Comparison of ENCODE assay signal across 8 cellular contexts in the genomic region with DNA sequence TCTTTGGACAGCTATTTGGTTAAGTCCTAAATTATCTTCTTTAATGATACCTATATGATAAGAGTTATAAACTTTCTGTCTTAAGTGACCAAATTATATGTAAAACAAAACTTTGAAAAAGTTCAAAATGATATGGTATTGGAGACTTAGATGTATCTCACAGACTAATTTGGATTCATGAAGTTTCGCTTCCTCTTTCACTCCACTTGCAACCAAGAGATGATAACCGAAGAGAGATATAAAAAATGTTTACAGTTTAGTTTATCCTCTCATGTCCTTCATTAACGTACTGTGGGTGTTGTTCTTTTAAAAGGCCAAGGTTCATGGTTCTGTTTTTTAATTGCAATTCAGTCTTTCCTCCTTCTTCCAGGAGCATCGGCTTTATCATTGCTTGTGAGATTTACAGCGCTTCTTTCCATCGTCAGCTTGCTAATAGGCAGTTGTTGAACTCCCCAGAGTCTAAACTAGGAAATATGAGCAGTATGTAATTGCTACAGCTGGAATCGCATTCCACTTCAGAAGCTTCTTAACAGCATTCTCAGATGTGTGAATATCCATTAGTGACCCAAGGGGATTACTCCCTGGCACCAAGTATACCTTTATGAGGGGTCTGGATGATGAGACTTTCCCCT.
DNase-seq lines count a peak whose midpoint lies in the region; ATAC-seq, FAIRE-seq and TF ChIP-seq lines count a peak whose summit lies in the region.

No MANE protein-coding gene starts in this region.

- intact Hi-C loops in dendritic cell treated with granulocyte-macrophage colony-stimulating factor and Interleukin-4, amounts not matched to agents 40 ng/mL and 50 ng/mL, for 4 days (cut with micrococcal nuclease) = loop anchor here (5.0 kb wide), 1 partner anchor 33 kb away; no protein-coding TSS in a partner anchor
- intact Hi-C loops in transverse colon (cut with DNase I; ENCODE audit: low total_unique reads) = no loop called here
- intact Hi-C loops in kidney (cut with DNase I) = no loop called here

- H3K36me3 Mint-ChIP-seq in dendritic cell treated with granulocyte-macrophage colony-stimulating factor and Interleukin-4, amounts not matched to agents 40 ng/mL and 50 ng/mL, for 4 days (ENCODE audit: low read depth) = peaks cover 7% of the 10 kb centered on the region

- no peak for TF ChIP-seq POLR2A in transverse colon (IDR thresholded peaks at IDR 0.05)

- no peak for TF ChIP-seq EP300 in transverse colon (IDR thresholded peaks at IDR 0.05; ENCODE audit: low read depth)

- peak; percentile 90 for ATAC-seq in GM21526 (IDR thresholded peaks at IDR 0.05; ENCODE audit: low FRiP score, unreplicated experiment)

- H3F3A ChIP-seq in Loucy (ENCODE audit: low read depth) = no peaks in the 10 kb centered on the region

- H3K36me3 ChIP-seq in Loucy (ENCODE audit: insufficient read depth, low read length) (no peaks in the 10 kb centered on the region), transverse colon (no peaks in the 10 kb centered on the region), kidney (ENCODE audit: control insufficient read depth in 1 of 2, insufficient read depth in 2 of 2, low read length in 2 of 2) (no peaks in the 10 kb centered on the region)

- peak; percentile 94 for DNase-seq in DMS114 treated with DMSO at 0.1 percent for 48 hours (lab: John Stamatoyannopoulos, UW; ENCODE audit: unreplicated experiment)
- DNase-seq in transverse colon = no peak
- no peak for DNase-seq in kidney
- no peak for DNase-seq in HuH-7 (ENCODE audit: low spot score)
- DNase-seq in NK-92 treated with Interleukin-12 subunit alpha and Interleukin-12 subunit beta, amount 100 ng/mL, for 24 hours (lab: John Stamatoyannopoulos, UW) = no peak

- WGBS in transverse colon (ENCODE audit: low coverage in 1 of 2), 2 donors = 38 to 43% methylated on average over 4 to 7 of the region's 7 CpGs

- peaks cover 13% of the 10 kb centered on the region for H3K4me1 ChIP-seq in Loucy (ENCODE audit: insufficient read depth, low read length, poor library complexity, severe bottlenecking)
- H3K4me1 ChIP-seq in transverse colon = no peaks in the 10 kb centered on the region
- no peaks in the 10 kb centered on the region for H3K4me1 ChIP-seq in kidney (ENCODE audit: control insufficient read depth in 1 of 2, insufficient read depth in 1 of 2, low read depth in 1 of 2, low read length in 2 of 2)

- no peaks in the 10 kb centered on the region for H3K79me2 ChIP-seq in Loucy (ENCODE audit: insufficient read depth, low read length)

- TF ChIP-seq CTCF in Loucy (conservative IDR thresholded peaks at IDR 0.05; ENCODE audit: low read length) (no peak), transverse colon (IDR thresholded peaks at IDR 0.05) (no peak), kidney (IDR thresholded peaks at IDR 0.05; ENCODE audit: borderline replicate concordance, extremely low read depth, insufficient read depth) (no peak)

- H3K9me2 ChIP-seq in Loucy (replicated peaks; ENCODE audit: low read depth, low read length) = no peaks in the 10 kb centered on the region

- H3K27ac ChIP-seq in transverse colon (peak overlapping the region; percentile 14 to 63 (median 30)), kidney (ENCODE audit: low read depth in 2 of 2, low read length in 2 of 2) (no peak overlapping the region)

- in situ Hi-C loops in transverse colon (cut with MboI; ENCODE audit: low pct_ligation_motif_present in 1 of 4, low pct_unique_long_range_greater_than_20kb in 1 of 4, low sequenced_read_pairs in 3 of 4) = no loop called here

- no peaks in the 10 kb centered on the region for H3K27me3 Mint-ChIP-seq in dendritic cell treated with granulocyte-macrophage colony-stimulating factor and Interleukin-4, amounts not matched to agents 40 ng/mL and 50 ng/mL, for 4 days

- H3K4me1 Mint-ChIP-seq in dendritic cell treated with granulocyte-macrophage colony-stimulating factor and Interleukin-4, amounts not matched to agents 40 ng/mL and 50 ng/mL, for 4 days (ENCODE audit: low read depth) = peaks cover 30% of the 10 kb centered on the region

- H3K4me3 Mint-ChIP-seq in dendritic cell treated with granulocyte-macrophage colony-stimulating factor and Interleukin-4, amounts not matched to agents 40 ng/mL and 50 ng/mL, for 4 days = peak overlapping the region; percentile 60

- H3K9ac ChIP-seq in Loucy (ENCODE audit: low read depth, low read length, poor library complexity, severe bottlenecking) = no peak overlapping the region
- no peak overlapping the region for H3K9ac ChIP-seq in kidney (ENCODE audit: low read length in 2 of 2)

- peaks cover 28% of the 10 kb centered on the region for H3K9me3 Mint-ChIP-seq in dendritic cell treated with granulocyte-macrophage colony-stimulating factor and Interleukin-4, amounts not matched to agents 40 ng/mL and 50 ng/mL, for 4 days

- H3K9me3 ChIP-seq in Loucy (ENCODE audit: insufficient read depth, low read depth, low read length) = no peaks in the 10 kb centered on the region
- H3K9me3 ChIP-seq in transverse colon = no peaks in the 10 kb centered on the region
- H3K9me3 ChIP-seq in kidney (ENCODE audit: control insufficient read depth in 1 of 2, low read length in 2 of 2) = no peaks in the 10 kb centered on the region

- H3K27me3 ChIP-seq in Loucy (ENCODE audit: insufficient read depth, low read length, poor library complexity, severe bottlenecking) (no peaks in the 10 kb centered on the region), transverse colon (no peaks in the 10 kb centered on the region)

- peak overlapping the region; percentile 51 for H3K4me2 ChIP-seq in Loucy (ENCODE audit: low read depth, low read length, poor library complexity, severe bottlenecking)

- peak overlapping the region; percentile 84 for H3K27ac Mint-ChIP-seq in dendritic cell treated with granulocyte-macrophage colony-stimulating factor and Interleukin-4, amounts not matched to agents 40 ng/mL and 50 ng/mL, for 4 days

- FAIRE-seq in kidney (lab: Jason Lieb, UNC) = no peak

- no peaks in the 10 kb centered on the region for H4K20me1 ChIP-seq in Loucy (ENCODE audit: insufficient read depth, low read length, poor library complexity, severe bottlenecking)

- H3K4me3 ChIP-seq in Loucy (ENCODE audit: low read length, poor library complexity, severe bottlenecking) (peak overlapping the region; percentile 37), transverse colon (no peak overlapping the region), kidney (ENCODE audit: low read length in 2 of 2) (no peak overlapping the region)

- H2AFZ ChIP-seq in Loucy (ENCODE audit: low read length) = peak overlapping the region; percentile 84

Comparison
In these comparisons a context has a peak if more than half of its experiments do, and no peak if none do; other contexts are left out.
1. H3K27ac ChIP-seq: peak in transverse colon (4 of 4); none in kidney (0 of 2).